9 cellular contexts compared by ENCODE assay signal in the genomic region with DNA sequence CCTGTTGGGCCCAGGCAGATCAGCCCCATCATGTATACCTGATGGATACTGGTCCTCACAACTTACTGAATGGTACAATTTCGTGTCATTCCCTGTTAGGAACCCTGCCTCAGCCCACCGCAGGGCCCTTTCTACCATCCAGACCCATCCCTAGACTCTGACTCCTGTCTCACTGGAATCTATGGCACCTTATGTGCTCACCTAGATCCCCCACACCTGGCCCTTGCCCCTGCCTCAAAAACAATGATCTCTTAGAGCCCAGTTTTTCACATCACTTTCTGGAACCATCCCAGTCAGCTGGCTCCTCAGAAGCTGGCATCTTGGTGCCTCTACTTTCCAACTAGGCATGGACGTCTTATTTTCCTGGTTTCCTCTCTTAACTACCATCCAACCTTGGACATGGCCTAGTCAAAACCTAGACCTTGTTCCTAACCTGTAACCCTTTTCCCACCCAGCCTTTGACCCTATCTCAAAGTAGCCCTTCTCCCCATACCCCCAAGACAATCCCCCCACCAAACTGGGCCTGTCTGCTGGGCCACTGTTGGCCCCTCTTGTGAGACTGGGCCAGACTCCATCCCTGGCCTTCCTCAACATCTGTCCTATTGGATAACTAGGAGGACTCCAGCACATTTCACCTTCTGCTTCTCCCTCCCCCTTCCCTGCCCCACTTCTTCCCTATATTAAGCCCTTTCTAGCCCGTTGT. TPM values are rescaled to one million over a fixed set of nuclear protein-coding genes. Genes with fewer than 3 reads are reported as not detected.
DNase-seq lines count a peak whose midpoint lies in the region; ATAC-seq and TF ChIP-seq lines count a peak whose summit lies in the region.
"Had no signal": no experiment of that assay in that cellular context is flagged by ENCODE, and none has a peak within 500 bp of the region (broad histone marks: within the 10 kb centered on the region; RNA-seq: fewer than 3 reads in every experiment).

No MANE protein-coding gene starts in this region.

- peaks cover 3% of the 10 kb centered on the region for H3F3A ChIP-seq in SK-N-SH (replicated peaks; ENCODE audit: insufficient read depth)

- H3K9ac ChIP-seq in SK-N-SH (peak overlapping the region; percentile 93), adipocyte (ENCODE audit: low read length) (peak overlapping the region; percentile 98)

- H3K4me2 ChIP-seq in SK-N-SH = peak overlapping the region; percentile 100

- H3K27me3 ChIP-seq in SK-N-SH (ENCODE audit: insufficient read depth) = no peaks in the 10 kb centered on the region
- H3K27me3 ChIP-seq in adipocyte (replicated peaks; ENCODE audit: control insufficient read depth, insufficient read depth, low read length) = no peaks in the 10 kb centered on the region
- H3K27me3 ChIP-seq in kidney epithelial cell (ENCODE audit: control insufficient read depth, insufficient read depth, low read length) = no peaks in the 10 kb centered on the region
- H3K27me3 ChIP-seq in thymus (ENCODE audit: control insufficient read depth, insufficient read depth) = no peaks in the 10 kb centered on the region

- H3K79me2 ChIP-seq in SK-N-SH (ENCODE audit: insufficient read depth) = peaks cover 59% of the 10 kb centered on the region

- no peak; the same call in 2 of the 3 replicates for ATAC-seq in SK-N-SH treated with all-trans-retinoic acid at 6 μM for 48 hours

- peaks cover 5 to 9% of the 10 kb centered on the region in 2 experiments for H3K36me3 ChIP-seq in SK-N-SH (replicated peaks in 1 of 2; ENCODE audit: control insufficient read depth in 1 of 2, insufficient read depth in 2 of 2, low read length in 1 of 2)
- H3K36me3 ChIP-seq in adipocyte (ENCODE audit: control insufficient read depth, insufficient read depth, low read length, severe bottlenecking) = peaks cover 12% of the 10 kb centered on the region
- H3K36me3 ChIP-seq in kidney epithelial cell (ENCODE audit: control insufficient read depth, insufficient read depth, low read length) = no peaks in the 10 kb centered on the region
- no peaks in the 10 kb centered on the region for H3K36me3 ChIP-seq in thymus (ENCODE audit: control insufficient read depth, insufficient read depth)

- no peak overlapping the region; the same call in 1 of the 2 replicates for H2AFZ ChIP-seq in SK-N-SH (ENCODE audit: low read depth)

- H3K9me3 ChIP-seq in SK-N-SH (no peaks in the 10 kb centered on the region), adipocyte (ENCODE audit: control insufficient read depth, low read length) (no peaks in the 10 kb centered on the region), thymus (ENCODE audit: control insufficient read depth) (no peaks in the 10 kb centered on the region)

- TF ChIP-seq CTCF in SK-N-SH (IDR thresholded peaks at IDR 0.05) (no peak), kidney epithelial cell (IDR thresholded peaks at IDR 0.05; ENCODE audit: insufficient read depth, low read length, poor library complexity, severe bottlenecking) (no peak)

- H3K4me3 ChIP-seq in SK-N-SH (ENCODE audit: low read depth in 2 of 2, low read length in 1 of 2) (peak overlapping the region; percentile 95), adipocyte (ENCODE audit: low read length) (peak overlapping the region; percentile 100), kidney epithelial cell (ENCODE audit: low read depth, low read length) (peak overlapping the region; percentile 74), thymus (ENCODE audit: low read length) (peak overlapping the region; percentile 97)

- TF ChIP-seq RAD21 in SK-N-SH (IDR thresholded peaks at IDR 0.05; ENCODE audit: low read length) = no peak

- H3K9me2 ChIP-seq in SK-N-SH = no peaks in the 10 kb centered on the region

- POLR2A ChIA-PET in SK-N-SH (lab: Yijun Ruan, JAX) = no interaction called here

- CTCF ChIA-PET in SK-N-SH (lab: Yijun Ruan, JAX) = interaction anchor here (1.6 to 2.4 kb wide), 4 partner anchors 13 to 98 kb away, joined by 3 to 18 read pairs (median 6); no protein-coding TSS in a partner anchor

- H3K27ac ChIP-seq in SK-N-SH (ENCODE audit: low read depth in 2 of 2, low read length in 1 of 2) (peak overlapping the region; percentile 23 to 78; a peak in 2 of 4 replicates), thymus (ENCODE audit: low read depth) (no peak overlapping the region)

- H3K4me1 ChIP-seq in SK-N-SH (ENCODE audit: control insufficient read depth in 1 of 2, insufficient read depth in 2 of 2, low read depth in 1 of 2, low read length in 1 of 2) (peaks cover 9 to 27% of the 10 kb centered on the region in 2 experiments), adipocyte (ENCODE audit: control insufficient read depth, insufficient read depth, low read length) (peaks cover 23% of the 10 kb centered on the region), thymus (ENCODE audit: control insufficient read depth, insufficient read depth, low read length) (peaks cover 15% of the 10 kb centered on the region)

- TF ChIP-seq EP300 in SK-N-SH (IDR thresholded peaks at IDR 0.05; ENCODE audit: borderline replicate concordance in 1 of 2, low read depth in 1 of 2, low read length in 1 of 2) = no peak

- WGBS in SK-N-SH (ENCODE audit: low lambda C conversion rate) = 5% methylated on average over 4 of the region's 4 CpGs
- 24% methylated on average over 4 of the region's 4 CpGs for WGBS in thymus

- peaks cover 24% of the 10 kb centered on the region for H4K20me1 ChIP-seq in SK-N-SH (ENCODE audit: insufficient read depth)

- DNase-seq in SK-N-SH (no peak), adipocyte (ENCODE audit: low read depth) (no peak), kidney epithelial cell (ENCODE audit: low read depth) (no peak), NCI-H345 (lab: John Stamatoyannopoulos, UW) (no peak), NCI-H1092 treated with DMSO at 0.1 percent for 48 hours (lab: John Stamatoyannopoulos, UW) (no peak), NCI-H226 (no peak)
- DNase-seq: NCI-H1417 treated with DMSO at 0.1 percent for 48 hours had no signal

TF ChIP-seq in SK-N-SH, 30 proteins besides CTCF, POLR2A, EP300 and RAD21:
- TF ChIP-seq MXI1 (IDR thresholded peaks at IDR 0.05; ENCODE audit: low read depth, low read length) = no peak
- TF ChIP-seq RCOR1 (IDR thresholded peaks at IDR 0.05; ENCODE audit: low read length) = no peak
- no peak for TF ChIP-seq CHD2 (IDR thresholded peaks at IDR 0.05; ENCODE audit: low read length, partially characterized antibody)
- TF ChIP-seq FOXM1 (IDR thresholded peaks at IDR 0.05; ENCODE audit: low read depth) = no peak
- TF ChIP-seq FOSL2 (IDR thresholded peaks at IDR 0.05; ENCODE audit: borderline replicate concordance, low read depth) = no peak
- no peak for TF ChIP-seq GABPA (IDR thresholded peaks at IDR 0.05; ENCODE audit: low read depth)
- no peak for TF ChIP-seq GATA2 (CRISPR knock-in tag; IDR thresholded peaks at IDR 0.05)
- TF ChIP-seq RXRA (IDR thresholded peaks at IDR 0.05; ENCODE audit: borderline replicate concordance, low read depth) = no peak
- no peak for TF ChIP-seq JUND (IDR thresholded peaks at IDR 0.05)
- TF ChIP-seq, protein P1, sequence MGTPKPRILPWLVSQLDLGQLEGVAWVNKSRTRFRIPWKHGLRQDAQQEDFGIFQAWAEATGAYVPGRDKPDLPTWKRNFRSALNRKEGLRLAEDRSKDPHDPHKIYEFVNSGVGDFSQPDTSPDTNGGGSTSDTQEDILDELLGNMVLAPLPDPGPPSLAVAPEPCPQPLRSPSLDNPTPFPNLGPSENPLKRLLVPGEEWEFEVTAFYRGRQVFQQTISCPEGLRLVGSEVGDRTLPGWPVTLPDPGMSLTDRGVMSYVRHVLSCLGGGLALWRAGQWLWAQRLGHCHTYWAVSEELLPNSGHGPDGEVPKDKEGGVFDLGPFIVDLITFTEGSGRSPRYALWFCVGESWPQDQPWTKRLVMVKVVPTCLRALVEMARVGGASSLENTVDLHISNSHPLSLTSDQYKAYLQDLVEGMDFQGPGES (IDR thresholded peaks at IDR 0.05; ENCODE audit: low read depth, low read length) = no peak

TF ChIP-seq in SK-N-SH treated with all-trans-retinoic acid at 6 μM for 48 hours, 23 proteins besides CTCF, POLR2A, EP300 and RAD21 (continues in another document):
- TF ChIP-seq CSDC2 (CRISPR knock-in tag; IDR thresholded peaks at IDR 0.05) = no peak
- TF ChIP-seq ARNTL (CRISPR knock-in tag; IDR thresholded peaks at IDR 0.05; ENCODE audit: borderline replicate concordance, low read depth) = no peak
- TF ChIP-seq PPARA (CRISPR knock-in tag; IDR thresholded peaks at IDR 0.05; ENCODE audit: borderline replicate concordance) = no peak
- TF ChIP-seq ZFP30 (CRISPR knock-in tag; IDR thresholded peaks at IDR 0.05) = no peak
- TF ChIP-seq ZNF70 (CRISPR knock-in tag; IDR thresholded peaks at IDR 0.05) = no peak
- TF ChIP-seq TCF4 (CRISPR knock-in tag; IDR thresholded peaks at IDR 0.05; ENCODE audit: borderline replicate concordance) = no peak
- TF ChIP-seq BACH2 (CRISPR knock-in tag; IDR thresholded peaks at IDR 0.05; ENCODE audit: borderline replicate concordance) = no peak
- TF ChIP-seq RARB (CRISPR knock-in tag; IDR thresholded peaks at IDR 0.05) = no peak
- no peak for TF ChIP-seq ESRRG (CRISPR knock-in tag; IDR thresholded peaks at IDR 0.05)
- TF ChIP-seq, protein P2, sequence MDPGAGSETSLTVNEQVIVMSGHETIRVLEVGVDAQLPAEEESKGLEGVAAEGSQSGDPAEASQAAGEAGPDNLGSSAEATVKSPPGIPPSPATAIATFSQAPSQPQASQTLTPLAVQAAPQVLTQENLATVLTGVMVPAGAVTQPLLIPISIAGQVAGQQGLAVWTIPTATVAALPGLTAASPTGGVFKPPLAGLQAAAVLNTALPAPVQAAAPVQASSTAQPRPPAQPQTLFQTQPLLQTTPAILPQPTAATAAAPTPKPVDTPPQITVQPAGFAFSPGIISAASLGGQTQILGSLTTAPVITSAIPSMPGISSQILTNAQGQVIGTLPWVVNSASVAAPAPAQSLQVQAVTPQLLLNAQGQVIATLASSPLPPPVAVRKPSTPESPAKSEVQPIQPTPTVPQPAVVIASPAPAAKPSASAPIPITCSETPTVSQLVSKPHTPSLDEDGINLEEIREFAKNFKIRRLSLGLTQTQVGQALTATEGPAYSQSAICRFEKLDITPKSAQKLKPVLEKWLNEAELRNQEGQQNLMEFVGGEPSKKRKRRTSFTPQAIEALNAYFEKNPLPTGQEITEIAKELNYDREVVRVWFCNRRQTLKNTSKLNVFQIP (CRISPR knock-in tag; IDR thresholded peaks at IDR 0.05; ENCODE audit: borderline replicate concordance, low read depth) = no peak

RNA-seq across cellular contexts. Expression of a gene that starts 1.0 kb away (rescaled TPM):
- 160 and 176 TPM in 2 replicates for polyA plus RNA-seq in SK-N-SH (2012; rRNA removed)
- 86.0 and 123 TPM in 2 replicates for polyA plus RNA-seq in SK-N-SH (2012; cell fraction: cytosol; rRNA removed)
- 153 and 200 TPM in 2 replicates for polyA plus RNA-seq in SK-N-SH (2012; cell fraction: nucleus; rRNA removed)
- total RNA-seq in kidney epithelial cell = 116 and 133 TPM in 2 replicates
- polyA plus RNA-seq in thymus = 87.5 TPM

RNA-seq across cellular contexts. Expression of a gene that starts 40.1 kb away (rescaled TPM):
- polyA plus RNA-seq in SK-N-SH (2012; rRNA removed) (6.1 and 7.1 TPM in 2 replicates), thymus (1.2 TPM)
- 3.0 and 3.9 TPM in 2 replicates for polyA plus RNA-seq in SK-N-SH (2012; cell fraction: cytosol; rRNA removed)
- 8.1 and 8.9 TPM in 2 replicates for polyA plus RNA-seq in SK-N-SH (2012; cell fraction: nucleus; rRNA removed)
- total RNA-seq in kidney epithelial cell = not detected in 2 replicates

RNA-seq across cellular contexts. Expression of a gene that starts 40.3 kb away (rescaled TPM):
- 0.26 and 0.49 TPM in 2 replicates for polyA plus RNA-seq in SK-N-SH (2012; rRNA removed)
- not detected in 2 replicates for polyA plus RNA-seq in SK-N-SH (2012; cell fraction: cytosol; rRNA removed)
- 2.7 and 5.8 TPM in 2 replicates for polyA plus RNA-seq in SK-N-SH (2012; cell fraction: nucleus; rRNA removed)
- total RNA-seq in kidney epithelial cell = not detected in 2 replicates
- polyA plus RNA-seq in thymus = 0.23 TPM
